In the genomic region with DNA sequence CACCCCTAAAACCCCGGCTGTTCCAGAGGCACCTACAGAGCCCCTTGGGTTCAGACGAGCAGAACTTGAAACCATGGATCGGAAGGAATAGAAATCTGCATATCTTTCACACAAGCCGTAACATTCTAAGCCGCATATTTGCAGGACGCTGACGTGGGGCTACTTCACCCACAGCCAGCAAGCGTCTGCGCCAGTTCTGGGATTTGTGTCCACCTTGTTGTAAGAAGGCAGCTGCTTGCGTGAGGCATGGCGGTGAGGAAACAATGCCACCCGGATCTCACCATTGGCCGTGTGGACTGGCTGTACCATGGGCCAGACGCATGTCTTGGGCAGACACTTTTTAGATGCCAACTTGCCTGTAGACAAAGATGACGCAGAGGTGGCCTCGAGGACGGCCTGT, we compare ENCODE assay signal across 20 cellular contexts. TPM values are rescaled to one million over a fixed set of nuclear protein-coding genes. Genes with fewer than 3 reads are reported as not detected.
DNase-seq lines count a peak whose midpoint lies in the region; ATAC-seq, FAIRE-seq and TF ChIP-seq lines count a peak whose summit lies in the region.
"Had no signal": no experiment of that assay in that cellular context is flagged by ENCODE, and none has a peak within 500 bp of the region (broad histone marks: within the 10 kb centered on the region; RNA-seq: fewer than 3 reads in every experiment).

No MANE protein-coding gene starts in this region.

- ATAC-seq in heart left ventricle: no peak
- ATAC-seq: PC-3 had no signal

- H3K4me3 ChIP-seq in heart left ventricle (no peak overlapping the region), osteoblast (ENCODE audit: insufficient read depth, low read length) (no peak overlapping the region), brain microvascular endothelial cell (ENCODE audit: low read depth, low read length) (no peak overlapping the region)

- H3K9me3 Mint-ChIP-seq in chondrocyte (ENCODE audit: low read depth): no peaks in the 10 kb centered on the region
- H3K9me3 Mint-ChIP-seq in type B pancreatic cell: no peaks in the 10 kb centered on the region
- H3K9me3 Mint-ChIP-seq: CD14-positive monocyte had no signal

- H3K79me2 ChIP-seq in osteoblast (ENCODE audit: insufficient read depth, low read length): no peaks in the 10 kb centered on the region

- 82 to 94% (median 89%) methylated on average over 17 of the region's 17 CpGs for WGBS in heart left ventricle, 4 donors

- in situ Hi-C loops in brain microvascular endothelial cell (cut with HindIII; ENCODE audit: low pct_ligation_motif_present, low sequenced_read_pairs): no loop called here

- H3K27ac Mint-ChIP-seq in chondrocyte (ENCODE audit: unreplicated experiment): no peak overlapping the region
- H3K27ac Mint-ChIP-seq in type B pancreatic cell: no peak overlapping the region
- H3K27ac Mint-ChIP-seq: CD14-positive monocyte had no signal

- TF ChIP-seq CTCF in heart left ventricle (IDR thresholded peaks at IDR 0.05) (no peak), chondrocyte (IDR thresholded peaks at IDR 0.05) (no peak), osteoblast (IDR thresholded peaks at IDR 0.05; ENCODE audit: extremely low read depth, low read depth, low read length) (no peak), type B pancreatic cell (conservative IDR thresholded peaks at IDR 0.05) (no peak), brain microvascular endothelial cell (IDR thresholded peaks at IDR 0.05; ENCODE audit: low read depth, low read length, missing control alignments) (no peak)

- H3K4me3 Mint-ChIP-seq in chondrocyte (ENCODE audit: unreplicated experiment): no peak overlapping the region
- H3K4me3 Mint-ChIP-seq in type B pancreatic cell: no peak overlapping the region
- H3K4me3 Mint-ChIP-seq: CD14-positive monocyte had no signal

- no peaks in the 10 kb centered on the region for H3K36me3 Mint-ChIP-seq in chondrocyte (ENCODE audit: low read depth)
- H3K36me3 Mint-ChIP-seq in type B pancreatic cell: no peaks in the 10 kb centered on the region
- H3K36me3 Mint-ChIP-seq: CD14-positive monocyte had no signal

- H3K9me3 ChIP-seq in heart left ventricle: no peaks in the 10 kb centered on the region
- H3K9me3 ChIP-seq in osteoblast (ENCODE audit: low read depth, low read length): no peaks in the 10 kb centered on the region

- H3K4me1 ChIP-seq in heart left ventricle: no peaks in the 10 kb centered on the region
- H3K4me1 ChIP-seq in osteoblast (ENCODE audit: insufficient read depth, low read length): peaks cover 3% of the 10 kb centered on the region

- intact Hi-C loops in cardiac septum (cut with DNase I): no loop called here
- intact Hi-C loops in heart left ventricle (cut with DNase I): no loop called here

- H3K27me3 Mint-ChIP-seq in chondrocyte (ENCODE audit: low read depth) (peaks cover 14% of the 10 kb centered on the region), type B pancreatic cell (peaks cover 22% of the 10 kb centered on the region)

- H3K4me1 Mint-ChIP-seq in chondrocyte (ENCODE audit: low read depth): peaks cover 10% of the 10 kb centered on the region
- H3K4me1 Mint-ChIP-seq in type B pancreatic cell (ENCODE audit: unreplicated experiment): no peaks in the 10 kb centered on the region
- H3K4me1 Mint-ChIP-seq: CD14-positive monocyte had no signal

- H3K36me3 ChIP-seq in heart left ventricle (no peaks in the 10 kb centered on the region), osteoblast (ENCODE audit: insufficient read depth, low read length) (no peaks in the 10 kb centered on the region), brain microvascular endothelial cell (replicated peaks) (no peaks in the 10 kb centered on the region)

- no peak for TF ChIP-seq POLR2A in heart left ventricle (IDR thresholded peaks at IDR 0.05)
- TF ChIP-seq POLR2A in H54 (IDR thresholded peaks at IDR 0.05; ENCODE audit: low read depth, low read length): no peak

- FAIRE-seq in H54 (lab: Jason Lieb, UNC): no peak
- FAIRE-seq: GM12892, H1 had no signal

- H3K27me3 ChIP-seq in heart left ventricle (no peaks in the 10 kb centered on the region), osteoblast (ENCODE audit: insufficient read depth, low read length) (peaks cover 32% of the 10 kb centered on the region), brain microvascular endothelial cell (replicated peaks) (no peaks in the 10 kb centered on the region)

- no peak overlapping the region for H3K4me2 ChIP-seq in osteoblast (ENCODE audit: insufficient read depth, low read length)

- no peak overlapping the region for H2AFZ ChIP-seq in osteoblast (ENCODE audit: low read length)

- no peak overlapping the region for H3K27ac ChIP-seq in heart left ventricle
- no peak overlapping the region for H3K27ac ChIP-seq in osteoblast (ENCODE audit: low read depth, low read length)
- no peak overlapping the region for H3K27ac ChIP-seq in brain microvascular endothelial cell
- H3K27ac ChIP-seq: RWPE1 had no signal

- DNase-seq in cardiac septum (ENCODE audit: low spot score): peak; percentile 24
- DNase-seq in heart left ventricle: no peak
- peak; percentile 39 for DNase-seq in chondrocyte (ENCODE audit: low spot score)
- peak; percentile 15 for DNase-seq in osteoblast (ENCODE audit: insufficient read length, low spot score, missing footprints)
- peak; percentile 24 for DNase-seq in type B pancreatic cell (ENCODE audit: extremely low spot score, unreplicated experiment)
- no peak for DNase-seq in brain microvascular endothelial cell
- DNase-seq in NCI-H446 (lab: John Stamatoyannopoulos, UW): no peak
- DNase-seq in H54 (ENCODE audit: insufficient read length, low spot score): no peak
- DNase-seq: DMS 273 treated with DMSO at 0.1 percent for 48 hours, MV-4-11, NCI-H1436, NCI-H2029 treated with DMSO at 0.1 percent for 48 hours, NCI-H510A, NCI-H82, PC-3 had no signal

- no peaks in the 10 kb centered on the region for H4K20me1 ChIP-seq in osteoblast (ENCODE audit: insufficient read depth, low read length)

RNA-seq across cellular contexts. Expression of a gene that starts 34.5 kb away (rescaled TPM):
- total RNA-seq in cardiac septum (not detected), heart left ventricle (not detected), chondrocyte (not detected in 3 replicates), osteoblast (not detected in 2 replicates), type B pancreatic cell (ENCODE audit: low replicate concordance) (not detected in 2 replicates)
- not detected for polyA plus RNA-seq in heart left ventricle
- total RNA-seq: A673, H1, PC-3 had no signal
- polyA plus RNA-seq: H1 had no signal

Comparison
In these comparisons a context has a peak if more than half of its experiments do, and no peak if none do; other contexts are left out.
1. DNase-seq: peak in cardiac septum (single experiment), chondrocyte (single experiment), osteoblast (single experiment) and type B pancreatic cell (single experiment); none in heart left ventricle (0 of 5), brain microvascular endothelial cell (single experiment), NCI-H446 (0 of 2) and H54 (single experiment).